2 cellular contexts compared by ENCODE assay signal in the genomic region with DNA sequence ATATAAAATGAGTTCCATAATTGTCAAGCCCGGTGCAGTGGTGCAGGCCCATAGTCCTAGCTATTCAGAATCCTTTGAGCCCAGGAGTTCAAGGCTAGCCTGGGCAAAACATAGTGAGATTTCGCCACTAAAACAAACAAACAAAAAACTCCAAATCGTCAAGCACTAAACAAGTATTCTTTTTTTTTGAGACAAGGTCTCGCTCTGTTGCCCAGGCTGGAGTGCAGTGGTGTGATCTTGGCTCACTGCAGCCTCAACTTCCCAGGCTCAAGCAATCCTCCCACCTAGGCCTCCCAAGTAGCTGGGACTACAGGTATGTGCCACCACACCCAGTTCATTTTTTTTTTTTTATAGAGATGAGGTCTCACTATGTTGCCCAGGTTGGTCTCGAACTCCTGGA. TPM values are rescaled to one million over a fixed set of nuclear protein-coding genes. Genes with fewer than 3 reads are reported as not detected.
"Had no signal": no experiment of that assay in that cellular context is flagged by ENCODE, and none has a peak within 500 bp of the region (broad histone marks: within the 10 kb centered on the region; RNA-seq: fewer than 3 reads in every experiment).

No MANE protein-coding gene starts in this region.

RNA-seq across cellular contexts. Expression of gene RASL10A, which starts 29.4 kb away (rescaled TPM):
- total RNA-seq: smooth muscle cell had no signal
- polyA plus RNA-seq: smooth muscle cell had no signal

RNA-seq across cellular contexts. Expression of gene GAS2L1, which starts 38.4 kb away (rescaled TPM):
- total RNA-seq: activated B cell treated with CpG ODN at 0.5 μM for 24 hours had no signal
